ENCODE assay signal across 32 cellular contexts in genomic region chr2:204401114-204401513, GRCh38.
"Had no signal": no experiment of that assay in that cellular context is flagged by ENCODE, and none has a peak within 500 bp of the region (broad histone marks: within the 10 kb centered on the region; RNA-seq: fewer than 3 reads in every experiment).

No MANE protein-coding gene starts in this region.

- H3K27me3 ChIP-seq: brain microvascular endothelial cell, esophagus muscularis mucosa, gastrocnemius medialis, heart left ventricle had no signal

- DNase-seq: activated B cell treated with CpG ODN at 0.5 μM for 24 hours; activated CD4-positive, alpha-beta memory T cell treated with anti-CD3 and anti-CD28 coated beads for 36 hours; activated CD4-positive, alpha-beta T cell treated with anti-CD3 and anti-CD28 coated beads, Interleukin-2, amount 10 ng/mL, durations not matched to agents 24 days and 14 days; activated CD8-positive, alpha-beta memory T cell treated with anti-CD3 and anti-CD28 coated beads, Interleukin-2, amount 50 U/mL, for 48 hours; activated gamma-delta T cell treated with Interleukin-2 at 50 U/mL for 16 hours; activated naive CD4-positive, alpha-beta T cell treated with anti-CD3 and anti-CD28 coated beads, Interleukin-2, amount 50 U/mL, for 16 hours; activated naive CD4-positive, alpha-beta T cell treated with Interleukin-2 at 50 U/mL for 16 hours; activated T-cell treated with anti-CD3 and anti-CD28 coated beads for 4 hours; activated T-cell treated with anti-CD3 and anti-CD28 coated beads, Interleukin-2, amount 50 U/mL, for 24 hours; activated T-cell treated with anti-CD3 and anti-CD28 coated beads, Interleukin-2, amount 50 U/mL, for 72 hours; amniotic stem cell; anterior cingulate cortex; brain microvascular endothelial cell; caudate nucleus; cortex of kidney; dermis blood vessel endothelial cell; effector CD4-positive, alpha-beta T cell; effector memory CD8-positive, alpha-beta T cell; erythroblast; foreskin fibroblast; gastrocnemius medialis; glutamatergic neuron; heart left ventricle; T-helper 1 cell; T-helper 17 cell; T1000; WERI-Rb-1 had no signal

- H3K4me1 ChIP-seq: esophagus muscularis mucosa, gastrocnemius medialis, heart left ventricle had no signal

- H3K9me3 ChIP-seq: esophagus muscularis mucosa, gastrocnemius medialis, heart left ventricle had no signal

- H3K36me3 ChIP-seq: brain microvascular endothelial cell, esophagus muscularis mucosa, gastrocnemius medialis, heart left ventricle, WERI-Rb-1 had no signal

- FAIRE-seq: astrocyte, bronchial epithelial cell, colon had no signal

- H3K27ac ChIP-seq: brain microvascular endothelial cell, esophagus muscularis mucosa, gastrocnemius medialis, heart left ventricle, WERI-Rb-1 had no signal

- H3K4me3 ChIP-seq: esophagus muscularis mucosa, gastrocnemius medialis, heart left ventricle had no signal

- ATAC-seq: activated CD4-positive, CD25-positive, alpha-beta regulatory T cell treated with anti-CD3 and anti-CD28 coated beads, Interleukin-2, amount 50 U/mL, for 24 hours; activated T-cell treated with anti-CD3 and anti-CD28 coated beads, Interleukin-2, amount 50 U/mL, for 72 hours; effector memory CD8-positive, alpha-beta T cell; gastrocnemius medialis; heart left ventricle; T-helper 17 cell had no signal
